In the genomic region with DNA sequence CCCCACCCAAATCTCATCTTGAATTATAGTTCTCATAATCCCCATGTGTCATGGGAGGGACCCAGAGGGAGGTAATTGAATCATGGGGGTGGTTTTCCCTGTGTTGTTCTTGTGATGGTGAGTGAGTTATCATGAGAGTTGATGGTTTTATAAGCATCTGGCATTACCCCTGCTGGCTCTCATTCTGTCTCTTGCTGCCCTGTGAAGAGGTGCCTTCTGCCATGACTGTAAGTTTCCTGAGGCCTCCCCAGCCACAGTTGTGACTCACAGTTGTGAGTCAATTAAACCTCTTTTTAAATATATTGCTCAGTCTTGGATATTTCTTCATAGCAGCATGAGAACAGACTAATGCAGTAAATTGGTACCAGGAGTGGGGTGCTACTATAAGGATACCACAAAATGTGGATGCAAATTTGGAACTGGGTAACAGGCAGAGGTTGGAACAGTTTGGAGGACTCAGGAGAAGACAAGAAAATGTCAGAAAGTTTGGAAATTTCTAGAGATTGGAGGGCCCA, we compare ENCODE assay signal across 3 cellular contexts. TPM values are rescaled to one million over a fixed set of nuclear protein-coding genes. Genes with fewer than 3 reads are reported as not detected.
"Had no signal": no experiment of that assay in that cellular context is flagged by ENCODE, and none has a peak within 500 bp of the region (broad histone marks: within the 10 kb centered on the region; RNA-seq: fewer than 3 reads in every experiment).

No MANE protein-coding gene starts in this region.

RNA-seq across cellular contexts. Expression of gene GYPE, which starts 46.2 kb away (rescaled TPM):
- total RNA-seq: LHCN-M2, M059J, MCF 10A had no signal
